Comparison of ENCODE assay signal across 8 cellular contexts in the genomic region with DNA sequence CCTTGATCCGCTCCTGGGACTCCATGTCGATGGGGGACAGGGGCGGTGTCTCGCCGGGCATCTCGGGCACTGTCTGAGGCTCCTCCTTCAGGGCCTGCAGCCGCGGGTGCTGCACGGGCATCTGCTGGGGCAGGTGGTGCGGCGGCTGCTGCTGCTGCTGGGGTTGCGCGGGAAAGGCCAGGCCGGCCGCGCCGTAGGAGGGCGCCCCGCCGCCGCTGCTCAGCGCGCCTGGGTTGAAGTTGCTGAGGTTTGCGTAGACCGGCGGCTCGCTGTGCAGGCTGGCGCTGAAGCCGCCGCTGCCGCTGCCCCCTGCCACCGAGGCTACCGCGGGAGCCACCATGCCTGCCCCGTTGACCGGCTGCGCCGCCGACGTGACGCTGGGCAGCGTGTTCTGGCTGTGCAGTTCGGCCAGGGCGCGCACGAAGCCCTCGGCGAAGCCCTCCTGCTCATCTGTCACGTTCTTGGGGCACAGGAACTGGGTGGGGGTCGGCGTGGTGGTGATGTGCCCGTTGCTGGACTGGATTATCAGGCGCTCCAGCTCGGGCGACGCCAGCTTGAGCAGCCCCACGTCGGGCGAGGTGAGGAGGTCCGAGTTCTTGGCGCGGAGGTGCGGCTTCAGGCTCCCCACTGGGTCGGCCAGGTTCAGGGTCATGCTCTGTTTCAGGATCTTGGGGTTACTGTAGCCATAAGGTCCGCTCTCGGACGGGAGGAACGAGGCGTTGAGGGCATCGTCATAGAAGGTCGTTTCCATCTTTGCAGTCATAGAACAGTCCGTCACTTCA. TPM values are rescaled to one million over a fixed set of nuclear protein-coding genes. Genes with fewer than 3 reads are reported as not detected.
DNase-seq lines count a peak whose midpoint lies in the region; ATAC-seq, FAIRE-seq and TF ChIP-seq lines count a peak whose summit lies in the region.

No MANE protein-coding gene starts in this region.

- H3K9me1 ChIP-seq in K562 (ENCODE audit: control insufficient read depth, insufficient read depth, low read length): no peaks in the 10 kb centered on the region

- FAIRE-seq in GM12892 (lab: Jason Lieb, UNC): no peak
- no peak for FAIRE-seq in K562 (lab: Jason Lieb, UNC)

- ATAC-seq in K562 (peak; percentile 32), GM18517 (IDR thresholded peaks at IDR 0.05; ENCODE audit: unreplicated experiment) (no peak), HG03571 (IDR thresholded peaks at IDR 0.05; ENCODE audit: unreplicated experiment) (no peak)

- peak overlapping the region; percentile 96 for H3K27ac ChIP-seq in K562 (ENCODE audit: extremely low read depth, low read depth, low read length)

- peak; percentile 45 to 64 for TF ChIP-seq RAD21 in K562 (CRISPR knock-in tag; conservative IDR thresholded peaks at IDR 0.05 in 1 of 2, IDR thresholded peaks at IDR 0.05 in 1 of 2)

- TF ChIP-seq CTCF in K562 (IDR thresholded peaks at IDR 0.05 in 2 of 3, conservative IDR thresholded peaks at IDR 0.05 in 1 of 3; ENCODE audit: insufficient read depth in 2 of 3, low read depth in 1 of 3, low read length in 3 of 3): peak in 2 of 3 experiments; percentile 34 to 48; a peak in 3 of 6 replicates

- CTCF ChIA-PET in K562 (lab: Yijun Ruan, JAX; ENCODE audit: low intra/inter-chr PET ratio): interaction anchor here (1.1 kb wide), 1 partner anchor 189 kb away, joined by 3 read pairs; no protein-coding TSS in a partner anchor

- no TSS peak for BruUV-seq in K562 (replicated peaks; lab: Mats Ljungman, UMichigan)

- peak overlapping the region; percentile 85; the same call in 1 of the 2 replicates for H2AFZ ChIP-seq in K562 (ENCODE audit: low read depth, low read length)

- H3K27me3 ChIP-seq in K562 (ENCODE audit: control insufficient read depth in 2 of 2, insufficient read depth in 2 of 2, low read length in 2 of 2) (no peaks in the 10 kb centered on the region), skeletal muscle satellite cell (ENCODE audit: control insufficient read depth, insufficient read depth, low read length) (no peaks in the 10 kb centered on the region)

- in situ Hi-C loops in K562 (cut with MboI): loop anchor here (10.0 kb wide), 2 partner anchors 102 to 502 kb away; no protein-coding TSS in a partner anchor

- H3K79me2 ChIP-seq in K562 (ENCODE audit: control insufficient read depth, insufficient read depth, low read length): peaks cover 21% of the 10 kb centered on the region

- peak; percentile 18; the same call in 1 of the 2 replicates for TF ChIP-seq POLR2A in GM12892 (IDR thresholded peaks at IDR 0.05; ENCODE audit: low read depth, low read length)
- no peak for TF ChIP-seq POLR2A in K562 (conservative IDR thresholded peaks at IDR 0.05)

- intact Hi-C loops in K562 (cut with micrococcal nuclease): loop anchor here (5.0 to 10.0 kb wide), 8 partner anchors 40 to 915 kb away; a partner anchor contains a TSS

- DNase-seq in GM12892 (ENCODE audit: insufficient read length) (peak; percentile 54), KG1 (lab: John Stamatoyannopoulos, UW) (peak; percentile 59), T-helper 2 cell (peak; percentile 15 to 83 (median 27)), K562 (ENCODE audit: extremely low read depth in 1 of 4, low spot score in 3 of 4) (peak; percentile 23 to 72 (median 38))

- H3K4me1 ChIP-seq in K562 (replicated peaks in 1 of 2; ENCODE audit: control insufficient read depth in 2 of 2, insufficient read depth in 2 of 2, low read length in 2 of 2): peaks cover 9 to 37% of the 10 kb centered on the region in 2 experiments; a peak in 4 of 5 replicates
- peaks cover 22% of the 10 kb centered on the region for H3K4me1 ChIP-seq in skeletal muscle satellite cell (ENCODE audit: control insufficient read depth, insufficient read depth, low read length)

- H3K4me3 ChIP-seq in K562 (peak overlapping the region; percentile 81), iPS-18c (ENCODE audit: insufficient read depth, low read depth, low read length) (peak overlapping the region; percentile 77), skeletal muscle satellite cell (ENCODE audit: low read length) (peak overlapping the region; percentile 81)

- peak overlapping the region; percentile 87 for H3K4me2 ChIP-seq in K562 (ENCODE audit: insufficient read depth, low read length)
- peak overlapping the region; percentile 95 for H3K4me2 ChIP-seq in skeletal muscle satellite cell (ENCODE audit: low read length)

- H4K20me1 ChIP-seq in K562 (replicated peaks; ENCODE audit: control insufficient read depth, insufficient read depth, low read length): peaks cover 5% of the 10 kb centered on the region; the same call in 1 of the 2 replicates

- no peaks in the 10 kb centered on the region for H3K36me3 ChIP-seq in K562 (ENCODE audit: control insufficient read depth, insufficient read depth, low read length)
- peaks cover 27% of the 10 kb centered on the region for H3K36me3 ChIP-seq in skeletal muscle satellite cell (ENCODE audit: insufficient read depth, low read length)

- H3K9ac ChIP-seq in K562 (ENCODE audit: insufficient read depth in 1 of 2, low read depth in 2 of 2, low read length in 2 of 2): peak overlapping the region; percentile 97 to 99
- peak overlapping the region; percentile 96 for H3K9ac ChIP-seq in skeletal muscle satellite cell (ENCODE audit: low read depth, low read length)

- WGBS in K562 (ENCODE audit: insufficient coverage, low coverage, missing lambda C conversion rate): 5% methylated on average over 71 of the region's 72 CpGs

- POLR2A ChIA-PET in K562 (lab: Yijun Ruan, JAX): interaction anchor here (0.5 to 2.4 kb wide), 37 partner anchors 8 to 1564 kb away, joined by 3 to 18 read pairs (median 3); no protein-coding TSS in a partner anchor

- no peak for TF ChIP-seq EP300 in K562 (IDR thresholded peaks at IDR 0.05; ENCODE audit: low read length)

- H3K9me3 ChIP-seq in K562 (replicated peaks; ENCODE audit: control insufficient read depth, insufficient read depth, low read depth, low read length) (no peaks in the 10 kb centered on the region), iPS-18c (ENCODE audit: control insufficient read depth, insufficient read depth, low read length) (no peaks in the 10 kb centered on the region), skeletal muscle satellite cell (replicated peaks; ENCODE audit: low read length) (no peaks in the 10 kb centered on the region)

TF ChIP-seq in K562, 482 proteins besides CTCF, POLR2A, EP300 and RAD21 (continues in another document):
- TF ChIP-seq, protein P1, sequence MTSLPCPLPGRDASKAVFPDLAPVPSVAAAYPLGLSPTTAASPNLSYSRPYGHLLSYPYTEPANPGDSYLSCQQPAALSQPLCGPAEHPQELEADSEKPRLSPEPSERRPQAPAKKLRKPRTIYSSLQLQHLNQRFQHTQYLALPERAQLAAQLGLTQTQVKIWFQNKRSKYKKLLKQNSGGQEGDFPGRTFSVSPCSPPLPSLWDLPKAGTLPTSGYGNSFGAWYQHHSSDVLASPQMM (CRISPR knock-in tag; IDR thresholded peaks at IDR 0.05): no peak
- TF ChIP-seq TCF7 (IDR thresholded peaks at IDR 0.05; ENCODE audit: borderline replicate concordance) (0 out of 2 replicates have a peak, but pooled peaks have one; percentile 46), ZNF165 (CRISPR knock-in tag; IDR thresholded peaks at IDR 0.05; ENCODE audit: borderline replicate concordance) (no peak), RBM14 (IDR thresholded peaks at IDR 0.05; ENCODE audit: borderline replicate concordance, insufficient read depth, low read depth, low read length) (0 out of 2 replicates have a peak, but pooled peaks have one; percentile 75), HNRNPL (IDR thresholded peaks at IDR 0.05; ENCODE audit: low read depth, low read length) (peak; percentile 60; the same call in 1 of the 2 replicates)

RNA-seq across cellular contexts. Expression of a gene that starts 1.3 kb away (rescaled TPM):
- 5.2 TPM for polyA plus RNA-seq in GM12892 (2012; ENCODE audit: missing spikeins)
- total RNA-seq in K562 (2011; cell fraction: chromatin; rRNA removed; ENCODE audit: low replicate concordance): 8.9 and 23.5 TPM in 2 replicates
- 30.7 and 36.9 TPM in 2 replicates for total RNA-seq in K562 (2011; cell fraction: nucleolus; rRNA removed)
- 14.8 and 18.0 TPM in 2 replicates for total RNA-seq in K562 (2011; cell fraction: nucleoplasm; rRNA removed)
- total RNA-seq in K562 (2014; rRNA removed) (23.4 and 24.4 TPM in 2 replicates), K562 (2014; rRNA removed; fragmentation: Illumina TruSeq; extraction: Trizol) (3.4 and 3.8 TPM in 2 replicates), K562 (2015; rRNA removed; fragmentation: Illumina TruSeq; extraction: Trizol) (3.6 and 4.0 TPM in 2 replicates), K562 (2021) (19.7 and 24.0 TPM in 2 replicates)
- polyA plus RNA-seq in K562 (2011; rRNA removed) (4.0 and 9.1 TPM in 2 replicates), K562 (2014; fragmentation: Illumina TruSeq; extraction: Trizol) (5.9 and 7.6 TPM in 2 replicates), K562 (2014; fragmentation: Nextera tagmentation; extraction: Ambion mirVana) (under 1 TPM; 0.32 TPM), K562 (2014; rRNA removed) (16.4 and 20.1 TPM in 2 replicates)
- 8.2 and 13.9 TPM in 2 replicates for polyA plus RNA-seq in K562 (2011; cell fraction: cytosol; rRNA removed)
- polyA plus RNA-seq in K562 (2011; cell fraction: nucleus; rRNA removed): 10.6 and 11.1 TPM in 2 replicates
- 14.2 and 22.4 TPM in 2 replicates for polyA plus RNA-seq in K562 (2012)
- polyA minus RNA-seq in K562 (2011; rRNA and poly(A)+ RNA removed): 4.5 and 6.3 TPM in 2 replicates
- polyA minus RNA-seq in K562 (2011; cell fraction: cytosol; rRNA and poly(A)+ RNA removed): 9.5 and 12.7 TPM in 2 replicates
- polyA minus RNA-seq in K562 (2011; cell fraction: nucleus; rRNA and poly(A)+ RNA removed): 19.7 and 31.5 TPM in 2 replicates
- 95.8 and 119 TPM in 2 replicates for total RNA-seq in skeletal muscle satellite cell (2012; rRNA removed)
